ENCODE assay signal across 1 cellular context in the genomic region with DNA sequence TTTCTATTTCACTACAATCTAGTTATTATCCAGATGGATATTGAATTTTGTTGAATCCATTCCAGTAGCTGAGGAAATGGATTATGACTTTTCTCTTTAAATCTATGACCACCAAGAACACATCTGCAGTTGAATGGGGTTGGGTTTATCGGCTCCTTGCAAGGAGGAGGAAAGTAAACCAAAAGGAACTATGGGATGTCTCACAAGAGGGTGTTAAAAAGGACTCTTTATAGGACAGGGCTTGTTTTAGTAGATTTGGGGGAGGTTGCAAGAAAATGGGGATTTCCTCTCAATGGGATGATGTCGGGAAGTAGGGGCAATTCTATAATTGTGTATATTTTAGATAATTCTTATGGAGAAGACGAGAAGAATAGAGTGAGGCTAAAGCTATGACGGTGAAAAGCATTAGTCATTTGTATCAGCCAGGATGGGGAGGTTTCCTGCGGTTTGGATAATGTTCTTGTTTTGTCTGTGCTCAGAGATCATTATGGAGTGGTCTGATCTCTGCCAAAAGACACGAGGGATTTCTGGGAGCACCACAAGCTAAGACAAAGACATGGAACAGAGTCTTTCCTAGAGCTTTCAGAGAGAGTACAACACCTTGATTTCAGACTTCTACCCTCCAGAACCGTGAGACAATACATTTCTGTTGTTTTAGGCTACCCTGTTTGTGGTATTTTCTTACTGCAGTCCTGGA.
TF ChIP-seq lines count a peak whose summit lies in the region.

No MANE protein-coding gene starts in this region.

TF ChIP-seq in K562, 482 proteins besides CTCF, POLR2A, EP300 and RAD21 (continued from another document and continues in another):
- peak; percentile 20; the same call in 1 of the 2 replicates for TF ChIP-seq CREB1 (IDR thresholded peaks at IDR 0.05)
- TF ChIP-seq CREB1 (CRISPR knock-in tag; IDR thresholded peaks at IDR 0.05) = no peak
- TF ChIP-seq ZNF695 (CRISPR knock-in tag; IDR thresholded peaks at IDR 0.05) = no peak
- TF ChIP-seq, protein P1, sequence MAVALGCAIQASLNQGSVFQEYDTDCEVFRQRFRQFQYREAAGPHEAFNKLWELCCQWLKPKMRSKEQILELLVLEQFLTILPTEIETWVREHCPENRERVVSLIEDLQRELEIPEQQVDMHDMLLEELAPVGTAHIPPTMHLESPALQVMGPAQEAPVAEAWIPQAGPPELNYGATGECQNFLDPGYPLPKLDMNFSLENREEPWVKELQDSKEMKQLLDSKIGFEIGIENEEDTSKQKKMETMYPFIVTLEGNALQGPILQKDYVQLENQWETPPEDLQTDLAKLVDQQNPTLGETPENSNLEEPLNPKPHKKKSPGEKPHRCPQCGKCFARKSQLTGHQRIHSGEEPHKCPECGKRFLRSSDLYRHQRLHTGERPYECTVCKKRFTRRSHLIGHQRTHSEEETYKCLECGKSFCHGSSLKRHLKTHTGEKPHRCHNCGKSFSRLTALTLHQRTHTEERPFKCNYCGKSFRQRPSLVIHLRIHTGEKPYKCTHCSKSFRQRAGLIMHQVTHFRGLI (CRISPR knock-in tag; IDR thresholded peaks at IDR 0.05) = no peak
- TF ChIP-seq ZNF253 (CRISPR knock-in tag; conservative IDR thresholded peaks at IDR 0.05) = no peak
- no peak for TF ChIP-seq U2AF1 (optimal IDR thresholded peaks at IDR 0.05; ENCODE audit: low read depth, low read length)
- TF ChIP-seq MBD2 (IDR thresholded peaks at IDR 0.05; ENCODE audit: borderline replicate concordance, low read depth) = no peak
- no peak for TF ChIP-seq RBFOX2 (IDR thresholded peaks at IDR 0.05; ENCODE audit: low read depth, low read length)
- TF ChIP-seq BCLAF1 (IDR thresholded peaks at IDR 0.05; ENCODE audit: borderline replicate concordance in 1 of 2, control insufficient read depth in 1 of 2, low read depth in 2 of 2, low read length in 1 of 2) = no peak
- no peak for TF ChIP-seq ATF6 (CRISPR knock-in tag; IDR thresholded peaks at IDR 0.05)
- TF ChIP-seq, protein P2, sequence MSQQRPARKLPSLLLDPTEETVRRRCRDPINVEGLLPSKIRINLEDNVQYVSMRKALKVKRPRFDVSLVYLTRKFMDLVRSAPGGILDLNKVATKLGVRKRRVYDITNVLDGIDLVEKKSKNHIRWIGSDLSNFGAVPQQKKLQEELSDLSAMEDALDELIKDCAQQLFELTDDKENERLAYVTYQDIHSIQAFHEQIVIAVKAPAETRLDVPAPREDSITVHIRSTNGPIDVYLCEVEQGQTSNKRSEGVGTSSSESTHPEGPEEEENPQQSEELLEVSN (IDR thresholded peaks at IDR 0.05; ENCODE audit: borderline replicate concordance in 1 of 2, extremely low read depth in 1 of 2, insufficient read depth in 1 of 2, insufficient read length in 1 of 2, low read depth in 1 of 2, low read length in 1 of 2, poor library complexity in 1 of 2, severe bottlenecking in 1 of 2) = peak in 1 of 2 experiments; percentile 55
- 0 out of 2 replicates have a peak, but pooled peaks have one; percentile 63 for TF ChIP-seq GTF2A2 (tag; IDR thresholded peaks at IDR 0.05)
- TF ChIP-seq NFYB (IDR thresholded peaks at IDR 0.05; ENCODE audit: extremely low read depth, insufficient read length) = no peak
- no peak for TF ChIP-seq ZNF174 (CRISPR knock-in tag; IDR thresholded peaks at IDR 0.05)
- no peak for TF ChIP-seq POU5F1 (IDR thresholded peaks at IDR 0.05; ENCODE audit: borderline replicate concordance, low read depth, low read length, partially characterized antibody)
- no peak for TF ChIP-seq EZH2 (IDR thresholded peaks at IDR 0.05; ENCODE audit: borderline replicate concordance, low read depth, low read length)
- TF ChIP-seq YY1 (IDR thresholded peaks at IDR 0.05; ENCODE audit: borderline replicate concordance in 1 of 3, control insufficient read depth in 1 of 3, extremely low read depth in 1 of 3, insufficient read depth in 3 of 3, insufficient read length in 1 of 3, insufficient replicate concordance in 2 of 3, low read depth in 1 of 3, low read length in 2 of 3) = no peak
- no peak for TF ChIP-seq HOMEZ (CRISPR knock-in tag; IDR thresholded peaks at IDR 0.05)
- TF ChIP-seq, protein P3, sequence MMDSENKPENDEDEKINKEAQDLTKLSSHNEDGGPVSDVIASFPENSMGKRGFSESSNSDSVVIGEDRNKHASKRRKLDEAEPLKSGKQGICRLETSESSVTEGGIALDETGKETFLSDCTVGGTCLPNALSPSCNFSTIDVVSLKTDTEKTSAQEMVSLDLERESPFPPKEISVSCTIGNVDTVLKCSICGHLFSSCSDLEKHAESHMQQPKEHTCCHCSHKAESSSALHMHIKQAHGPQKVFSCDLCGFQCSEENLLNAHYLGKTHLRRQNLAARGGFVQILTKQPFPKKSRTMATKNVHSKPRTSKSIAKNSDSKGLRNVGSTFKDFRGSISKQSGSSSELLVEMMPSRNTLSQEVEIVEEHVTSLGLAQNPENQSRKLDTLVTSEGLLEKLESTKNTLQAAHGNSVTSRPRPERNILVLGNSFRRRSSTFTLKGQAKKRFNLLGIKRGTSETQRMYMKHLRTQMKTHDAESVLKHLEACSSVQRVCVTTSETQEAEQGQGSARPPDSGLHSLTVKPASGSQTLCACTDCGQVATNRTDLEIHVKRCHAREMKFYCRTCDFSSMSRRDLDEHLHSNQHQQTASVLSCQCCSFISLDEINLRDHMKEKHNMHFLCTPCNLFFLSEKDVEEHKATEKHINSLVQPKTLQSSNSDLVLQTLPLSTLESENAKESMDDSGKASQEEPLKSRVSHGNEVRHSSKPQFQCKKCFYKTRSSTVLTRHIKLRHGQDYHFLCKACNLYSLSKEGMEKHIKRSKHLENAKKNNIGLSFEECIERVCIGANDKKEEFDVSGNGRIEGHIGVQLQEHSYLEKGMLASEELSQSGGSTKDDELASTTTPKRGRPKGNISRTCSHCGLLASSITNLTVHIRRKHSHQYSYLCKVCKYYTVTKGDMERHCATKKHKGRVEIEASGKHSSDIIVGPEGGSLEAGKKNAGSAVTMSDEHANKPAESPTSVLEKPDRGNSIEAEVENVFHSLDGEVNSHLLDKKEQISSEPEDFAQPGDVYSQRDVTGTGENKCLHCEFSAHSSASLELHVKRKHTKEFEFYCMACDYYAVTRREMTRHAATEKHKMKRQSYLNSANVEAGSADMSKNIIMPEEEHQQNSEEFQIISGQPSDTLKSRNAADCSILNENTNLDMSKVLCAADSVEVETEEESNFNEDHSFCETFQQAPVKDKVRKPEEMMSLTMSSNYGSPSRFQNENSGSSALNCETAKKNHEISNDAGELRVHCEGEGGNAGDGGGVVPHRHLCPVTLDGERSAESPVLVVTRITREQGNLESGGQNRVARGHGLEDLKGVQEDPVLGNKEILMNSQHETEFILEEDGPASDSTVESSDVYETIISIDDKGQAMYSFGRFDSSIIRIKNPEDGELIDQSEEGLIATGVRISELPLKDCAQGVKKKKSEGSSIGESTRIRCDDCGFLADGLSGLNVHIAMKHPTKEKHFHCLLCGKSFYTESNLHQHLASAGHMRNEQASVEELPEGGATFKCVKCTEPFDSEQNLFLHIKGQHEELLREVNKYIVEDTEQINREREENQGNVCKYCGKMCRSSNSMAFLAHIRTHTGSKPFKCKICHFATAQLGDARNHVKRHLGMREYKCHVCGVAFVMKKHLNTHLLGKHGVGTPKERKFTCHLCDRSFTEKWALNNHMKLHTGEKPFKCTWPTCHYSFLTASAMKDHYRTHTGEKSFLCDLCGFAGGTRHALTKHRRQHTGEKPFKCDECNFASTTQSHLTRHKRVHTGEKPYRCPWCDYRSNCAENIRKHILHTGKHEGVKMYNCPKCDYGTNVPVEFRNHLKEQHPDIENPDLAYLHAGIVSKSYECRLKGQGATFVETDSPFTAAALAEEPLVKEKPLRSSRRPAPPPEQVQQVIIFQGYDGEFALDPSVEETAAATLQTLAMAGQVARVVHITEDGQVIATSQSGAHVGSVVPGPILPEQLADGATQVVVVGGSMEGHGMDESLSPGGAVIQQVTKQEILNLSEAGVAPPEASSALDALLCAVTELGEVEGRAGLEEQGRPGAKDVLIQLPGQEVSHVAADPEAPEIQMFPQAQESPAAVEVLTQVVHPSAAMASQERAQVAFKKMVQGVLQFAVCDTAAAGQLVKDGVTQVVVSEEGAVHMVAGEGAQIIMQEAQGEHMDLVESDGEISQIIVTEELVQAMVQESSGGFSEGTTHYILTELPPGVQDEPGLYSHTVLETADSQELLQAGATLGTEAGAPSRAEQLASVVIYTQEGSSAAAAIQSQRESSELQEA (IDR thresholded peaks at IDR 0.05; ENCODE audit: low read depth) = no peak
- no peak for TF ChIP-seq KAT7 (CRISPR knock-in tag; IDR thresholded peaks at IDR 0.05; ENCODE audit: borderline replicate concordance)
- no peak for TF ChIP-seq DACH1 (IDR thresholded peaks at IDR 0.05; ENCODE audit: partially characterized antibody)
- TF ChIP-seq ZNF124 (CRISPR knock-in tag; IDR thresholded peaks at IDR 0.05) = no peak
- no peak for TF ChIP-seq MAFG (tag; conservative IDR thresholded peaks at IDR 0.05)
- TF ChIP-seq, protein P4, sequence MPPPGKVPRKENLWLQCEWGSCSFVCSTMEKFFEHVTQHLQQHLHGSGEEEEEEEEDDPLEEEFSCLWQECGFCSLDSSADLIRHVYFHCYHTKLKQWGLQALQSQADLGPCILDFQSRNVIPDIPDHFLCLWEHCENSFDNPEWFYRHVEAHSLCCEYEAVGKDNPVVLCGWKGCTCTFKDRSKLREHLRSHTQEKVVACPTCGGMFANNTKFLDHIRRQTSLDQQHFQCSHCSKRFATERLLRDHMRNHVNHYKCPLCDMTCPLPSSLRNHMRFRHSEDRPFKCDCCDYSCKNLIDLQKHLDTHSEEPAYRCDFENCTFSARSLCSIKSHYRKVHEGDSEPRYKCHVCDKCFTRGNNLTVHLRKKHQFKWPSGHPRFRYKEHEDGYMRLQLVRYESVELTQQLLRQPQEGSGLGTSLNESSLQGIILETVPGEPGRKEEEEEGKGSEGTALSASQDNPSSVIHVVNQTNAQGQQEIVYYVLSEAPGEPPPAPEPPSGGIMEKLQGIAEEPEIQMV (tag; conservative IDR thresholded peaks at IDR 0.05; ENCODE audit: low read depth) = no peak
- 0 out of 2 replicates have a peak, but pooled peaks have one; percentile 49 for TF ChIP-seq RUNX1 (IDR thresholded peaks at IDR 0.05; ENCODE audit: low read depth)
- TF ChIP-seq NR2F6 (CRISPR knock-in tag; IDR thresholded peaks at IDR 0.05) = no peak
- no peak for TF ChIP-seq ZNF785 (CRISPR knock-in tag; IDR thresholded peaks at IDR 0.05)
- no peak for TF ChIP-seq ZNF282 (CRISPR knock-in tag; IDR thresholded peaks at IDR 0.05)
- no peak for TF ChIP-seq RBM39 (optimal IDR thresholded peaks at IDR 0.05; ENCODE audit: low read depth, low read length)
- TF ChIP-seq CTBP1 (IDR thresholded peaks at IDR 0.05; ENCODE audit: borderline replicate concordance) = peak; percentile 63; the same call in 1 of the 2 replicates
- no peak for TF ChIP-seq IRF2 (CRISPR knock-in tag; IDR thresholded peaks at IDR 0.05)
- TF ChIP-seq, protein P5, sequence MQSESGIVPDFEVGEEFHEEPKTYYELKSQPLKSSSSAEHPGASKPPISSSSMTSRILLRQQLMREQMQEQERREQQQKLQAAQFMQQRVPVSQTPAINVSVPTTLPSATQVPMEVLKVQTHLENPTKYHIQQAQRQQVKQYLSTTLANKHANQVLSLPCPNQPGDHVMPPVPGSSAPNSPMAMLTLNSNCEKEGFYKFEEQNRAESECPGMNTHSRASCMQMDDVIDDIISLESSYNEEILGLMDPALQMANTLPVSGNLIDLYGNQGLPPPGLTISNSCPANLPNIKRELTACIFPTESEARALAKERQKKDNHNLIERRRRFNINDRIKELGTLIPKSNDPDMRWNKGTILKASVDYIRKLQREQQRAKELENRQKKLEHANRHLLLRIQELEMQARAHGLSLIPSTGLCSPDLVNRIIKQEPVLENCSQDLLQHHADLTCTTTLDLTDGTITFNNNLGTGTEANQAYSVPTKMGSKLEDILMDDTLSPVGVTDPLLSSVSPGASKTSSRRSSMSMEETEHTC (IDR thresholded peaks at IDR 0.05) = no peak
- no peak for TF ChIP-seq ZNF217 (CRISPR knock-in tag; IDR thresholded peaks at IDR 0.05)
- TF ChIP-seq ZNF41 (CRISPR knock-in tag; conservative IDR thresholded peaks at IDR 0.05) = no peak
- TF ChIP-seq TFAM (CRISPR knock-in tag; conservative IDR thresholded peaks at IDR 0.05) = no peak
- no peak for TF ChIP-seq TAF7 (tag; IDR thresholded peaks at IDR 0.05)
- TF ChIP-seq BACH1 (tag; IDR thresholded peaks at IDR 0.05) = no peak; the same call in none of the 2 replicates
